ENCODE assay signal across 1 cellular context in genomic region chr12:56116267-56117081, GRCh38.
TF ChIP-seq lines count a peak whose summit lies in the region.

TSS of gene RPL41 (plus strand) at chr12:56116633.

TF ChIP-seq in GM12878, 131 proteins besides CTCF, POLR2A, EP300 and RAD21 (continued from another document and continues in another):
- TF ChIP-seq E4F1 (IDR thresholded peaks at IDR 0.05; ENCODE audit: borderline replicate concordance, partially characterized antibody) = peak; percentile 44
- TF ChIP-seq RBBP5 (conservative IDR thresholded peaks at IDR 0.05) = peak; percentile 83
- TF ChIP-seq SKIL (IDR thresholded peaks at IDR 0.05; ENCODE audit: low read depth, poor library complexity, severe bottlenecking) = peak; percentile 68
- TF ChIP-seq HSF1 (IDR thresholded peaks at IDR 0.05; ENCODE audit: low read depth, low read length) = no peak
- 0 out of 2 replicates have a peak, but pooled peaks have one; percentile 32 for TF ChIP-seq BCL11A (IDR thresholded peaks at IDR 0.05; ENCODE audit: low read depth, low read length)
- TF ChIP-seq ZBTB4 (CRISPR knock-in tag; IDR thresholded peaks at IDR 0.05) = no peak
- no peak for TF ChIP-seq IRF5 (IDR thresholded peaks at IDR 0.05; ENCODE audit: borderline replicate concordance)
- TF ChIP-seq KDM1A (IDR thresholded peaks at IDR 0.05; ENCODE audit: borderline replicate concordance) = no peak
- TF ChIP-seq TCF12 (IDR thresholded peaks at IDR 0.05; ENCODE audit: low read depth, low read length) = peak; percentile 84; the same call in 1 of the 2 replicates
- TF ChIP-seq TAF1 (IDR thresholded peaks at IDR 0.05; ENCODE audit: borderline replicate concordance, low read depth, low read length) = peak; percentile 98
- peak in 1 of 2 experiments; percentile 36; a peak in 2 of 4 replicates for TF ChIP-seq BHLHE40 (IDR thresholded peaks at IDR 0.05; ENCODE audit: borderline replicate concordance in 1 of 2, low read depth in 2 of 2, low read length in 1 of 2)
- peak; percentile 90 for TF ChIP-seq GABPA (IDR thresholded peaks at IDR 0.05; ENCODE audit: low read depth)
- TF ChIP-seq NR2C2 (IDR thresholded peaks at IDR 0.05; ENCODE audit: borderline replicate concordance, control insufficient read depth, insufficient read length, low read depth) = no peak
- TF ChIP-seq ZZZ3 (IDR thresholded peaks at IDR 0.05; ENCODE audit: control insufficient read depth, insufficient read length, low read depth) = no peak
- TF ChIP-seq ASH2L (IDR thresholded peaks at IDR 0.05; ENCODE audit: borderline replicate concordance, low read depth) = 0 out of 2 replicates have a peak, but pooled peaks have one; percentile 75
- TF ChIP-seq EZH2 (IDR thresholded peaks at IDR 0.05; ENCODE audit: borderline replicate concordance, control insufficient read depth, low read depth, low read length) = no peak
- TF ChIP-seq REST (IDR thresholded peaks at IDR 0.05; ENCODE audit: low read depth, low read length) = no peak
- TF ChIP-seq PAX8 (IDR thresholded peaks at IDR 0.05) = peak; percentile 96
- TF ChIP-seq CBX3 (IDR thresholded peaks at IDR 0.05; ENCODE audit: borderline replicate concordance, low read depth) = no peak
- TF ChIP-seq MTA2 (IDR thresholded peaks at IDR 0.05; ENCODE audit: low read depth) = peak; percentile 81
- no peak for TF ChIP-seq FOS (IDR thresholded peaks at IDR 0.05; ENCODE audit: borderline replicate concordance, extremely low read depth, insufficient read length)
- peak; percentile 83; the same call in 1 of the 2 replicates for TF ChIP-seq MTA3 (IDR thresholded peaks at IDR 0.05; ENCODE audit: borderline replicate concordance, low read length)
- TF ChIP-seq HCFC1 (IDR thresholded peaks at IDR 0.05; ENCODE audit: low read length) = peak; percentile 69
- no peak for TF ChIP-seq BRCA1 (IDR thresholded peaks at IDR 0.05; ENCODE audit: low read depth, low read length)
- TF ChIP-seq BCLAF1 (IDR thresholded peaks at IDR 0.05) = no peak
- 0 out of 2 replicates have a peak, but pooled peaks have one; percentile 47 for TF ChIP-seq SREBF1 (IDR thresholded peaks at IDR 0.05; ENCODE audit: low read length)
- TF ChIP-seq RFX5 (IDR thresholded peaks at IDR 0.05; ENCODE audit: low read depth, low read length) = no peak
- TF ChIP-seq CEBPZ (IDR thresholded peaks at IDR 0.05; ENCODE audit: low read depth, low read length) = no peak
- TF ChIP-seq NBN (IDR thresholded peaks at IDR 0.05) = peak; percentile 95
